8 cellular contexts compared by ENCODE assay signal in genomic region chr9:137027369-137028012, GRCh38. TPM values are rescaled to one million over a fixed set of nuclear protein-coding genes. Genes with fewer than 3 reads are reported as not detected.
DNase-seq lines count a peak whose midpoint lies in the region; ATAC-seq lines count a peak whose summit lies in the region.

No MANE protein-coding gene starts in this region.

- intact Hi-C loops in activated CD4-positive, alpha-beta T cell treated with anti-CD3 and anti-CD28 coated beads for 36 hours (cut with DNase I, micrococcal nuclease): loop anchor here (1.0 to 5.0 kb wide), 8 partner anchors 19 to 195 kb away; partner anchors contain the start of genes FBXW5 (in 1 of the 2), MAN1B1 (in 1 of the 2), NPDC1 (in 1 of the 2) and PHPT1 (in 1 of the 2)

- no peak overlapping the region for H3K27ac Mint-ChIP-seq in activated CD4-positive, alpha-beta T cell treated with anti-CD3 and anti-CD28 coated beads for 36 hours
- no peak overlapping the region for H3K27ac Mint-ChIP-seq in activated T-helper 17 cell treated with anti-CD3 and anti-CD28 coated beads, Interleukin-2, amount 50 U/mL, for 72 hours
- H3K27ac Mint-ChIP-seq in stimulated activated naive CD8-positive, alpha-beta T cell treated with anti-CD3 and anti-CD28 coated beads, Interleukin-15, amount 100 ng/mL, for 72 hours: no peak overlapping the region

- CTCF ChIA-PET in activated CD4-positive, alpha-beta T cell treated with anti-CD3 and anti-CD28 coated beads for 36 hours (lab: Charles Lee): interaction anchor here (0.9 to 2.4 kb wide), 5 partner anchors 8 to 234 kb away, joined by 3 to 10 read pairs (median 4); partner anchors contain the start of gene NPDC1

- H3K4me1 Mint-ChIP-seq in activated CD4-positive, alpha-beta T cell treated with anti-CD3 and anti-CD28 coated beads for 36 hours: peaks cover 37% of the 10 kb centered on the region
- H3K4me1 Mint-ChIP-seq in activated T-helper 17 cell treated with anti-CD3 and anti-CD28 coated beads, Interleukin-2, amount 50 U/mL, for 72 hours: peaks cover 5% of the 10 kb centered on the region
- peaks cover 72% of the 10 kb centered on the region for H3K4me1 Mint-ChIP-seq in stimulated activated naive CD8-positive, alpha-beta T cell treated with anti-CD3 and anti-CD28 coated beads, Interleukin-15, amount 100 ng/mL, for 72 hours

- H3K4me3 ChIP-seq in iPS-18c (ENCODE audit: insufficient read depth, low read depth, low read length): peak overlapping the region; percentile 50

- H3K9me3 ChIP-seq in iPS-18c (ENCODE audit: control insufficient read depth, insufficient read depth, low read length): no peaks in the 10 kb centered on the region

- no peak for ATAC-seq in activated CD4-positive, alpha-beta T cell treated with anti-CD3 and anti-CD28 coated beads for 36 hours
- no peak for ATAC-seq in activated T-helper 17 cell treated with anti-CD3 and anti-CD28 coated beads, Interleukin-2, amount 50 U/mL, for 72 hours (replicated peaks)
- no peak for ATAC-seq in stimulated activated naive CD8-positive, alpha-beta T cell treated with anti-CD3 and anti-CD28 coated beads, Interleukin-15, amount 100 ng/mL, for 72 hours
- ATAC-seq in GM21619 (IDR thresholded peaks at IDR 0.05; ENCODE audit: unreplicated experiment) (no peak), HG02870 (IDR thresholded peaks at IDR 0.05; ENCODE audit: unreplicated experiment) (no peak)

- POLR2A ChIA-PET in activated CD4-positive, alpha-beta T cell treated with anti-CD3 and anti-CD28 coated beads for 36 hours (lab: Charles Lee): interaction anchor here (1.0 kb wide), 1 partner anchor 160 kb away, joined by 3 read pairs; no protein-coding TSS in a partner anchor

- no peak for DNase-seq in activated CD4-positive, alpha-beta T cell treated with anti-CD3 and anti-CD28 coated beads for 36 hours
- no peak for DNase-seq in activated CD4-positive, alpha-beta T cell treated with anti-CD3 and anti-CD28 coated beads for 48 hours
- DNase-seq in stimulated activated naive CD8-positive, alpha-beta T cell treated with anti-CD3 and anti-CD28 coated beads, Interleukin-15, amount 100 ng/mL, for 72 hours: no peak
- DNase-seq in NCI-H1694 (lab: John Stamatoyannopoulos, UW): no peak

- H3K4me3 Mint-ChIP-seq in activated CD4-positive, alpha-beta T cell treated with anti-CD3 and anti-CD28 coated beads for 36 hours: peak overlapping the region; percentile 68
- H3K4me3 Mint-ChIP-seq in activated T-helper 17 cell treated with anti-CD3 and anti-CD28 coated beads, Interleukin-2, amount 50 U/mL, for 72 hours: peak overlapping the region; percentile 75
- H3K4me3 Mint-ChIP-seq in stimulated activated naive CD8-positive, alpha-beta T cell treated with anti-CD3 and anti-CD28 coated beads, Interleukin-15, amount 100 ng/mL, for 72 hours: peak overlapping the region; percentile 81 to 86

- H3K27me3 Mint-ChIP-seq in activated CD4-positive, alpha-beta T cell treated with anti-CD3 and anti-CD28 coated beads for 36 hours: no peaks in the 10 kb centered on the region
- H3K27me3 Mint-ChIP-seq in activated T-helper 17 cell treated with anti-CD3 and anti-CD28 coated beads, Interleukin-2, amount 50 U/mL, for 72 hours: no peaks in the 10 kb centered on the region
- no peaks in the 10 kb centered on the region for H3K27me3 Mint-ChIP-seq in stimulated activated naive CD8-positive, alpha-beta T cell treated with anti-CD3 and anti-CD28 coated beads, Interleukin-15, amount 100 ng/mL, for 72 hours

- no peaks in the 10 kb centered on the region for H3K36me3 Mint-ChIP-seq in activated CD4-positive, alpha-beta T cell treated with anti-CD3 and anti-CD28 coated beads for 36 hours (ENCODE audit: low read depth)
- peaks cover 8% of the 10 kb centered on the region for H3K36me3 Mint-ChIP-seq in activated T-helper 17 cell treated with anti-CD3 and anti-CD28 coated beads, Interleukin-2, amount 50 U/mL, for 72 hours (ENCODE audit: low read depth)

- no peaks in the 10 kb centered on the region for H3K9me3 Mint-ChIP-seq in activated CD4-positive, alpha-beta T cell treated with anti-CD3 and anti-CD28 coated beads for 36 hours (ENCODE audit: low read depth)
- H3K9me3 Mint-ChIP-seq in activated T-helper 17 cell treated with anti-CD3 and anti-CD28 coated beads, Interleukin-2, amount 50 U/mL, for 72 hours: no peaks in the 10 kb centered on the region
- no peaks in the 10 kb centered on the region for H3K9me3 Mint-ChIP-seq in stimulated activated naive CD8-positive, alpha-beta T cell treated with anti-CD3 and anti-CD28 coated beads, Interleukin-15, amount 100 ng/mL, for 72 hours

RNA-seq across cellular contexts. Expression of gene ABCA2, which starts 0.5 kb away (rescaled TPM):
- total RNA-seq in activated CD4-positive, alpha-beta T cell treated with anti-CD3 and anti-CD28 coated beads for 36 hours: 10 to 100 TPM; 20.4 to 23.7 TPM
- total RNA-seq in activated T-helper 17 cell treated with anti-CD3 and anti-CD28 coated beads, Interleukin-2, amount 50 U/mL, for 72 hours: 10 to 100 TPM; 43.0 to 63.9 TPM

RNA-seq across cellular contexts. Expression of gene FUT7, which starts 4.4 kb away (rescaled TPM):
- 1 to 10 TPM; 1.3 to 1.6 TPM for total RNA-seq in activated CD4-positive, alpha-beta T cell treated with anti-CD3 and anti-CD28 coated beads for 36 hours
- 10 to 100 TPM; 12.1 to 27.9 TPM for total RNA-seq in activated T-helper 17 cell treated with anti-CD3 and anti-CD28 coated beads, Interleukin-2, amount 50 U/mL, for 72 hours

RNA-seq across cellular contexts. Expression of gene NPDC1, which starts 18.5 kb away (rescaled TPM):
- 10 to 100 TPM; 21.0 to 23.1 TPM for total RNA-seq in activated CD4-positive, alpha-beta T cell treated with anti-CD3 and anti-CD28 coated beads for 36 hours
- 10 to 100 TPM; 66.3 to 96.1 TPM for total RNA-seq in activated T-helper 17 cell treated with anti-CD3 and anti-CD28 coated beads, Interleukin-2, amount 50 U/mL, for 72 hours

RNA-seq across cellular contexts. Expression of gene ENTPD2, which starts 26.4 kb away (rescaled TPM):
- under 1 TPM in 1 of 2 experiments, not detected in 1; 0.19 TPM for total RNA-seq in activated CD4-positive, alpha-beta T cell treated with anti-CD3 and anti-CD28 coated beads for 36 hours
- total RNA-seq in activated T-helper 17 cell treated with anti-CD3 and anti-CD28 coated beads, Interleukin-2, amount 50 U/mL, for 72 hours: under 1 TPM; 0.39 to 0.69 TPM

RNA-seq across cellular contexts. Expression of gene CLIC3, which starts 31.1 kb away (rescaled TPM):
- not detected for total RNA-seq in activated CD4-positive, alpha-beta T cell treated with anti-CD3 and anti-CD28 coated beads for 36 hours
- under 1 TPM in 1 of 2 donors, not detected in 1; 0.26 TPM for total RNA-seq in activated T-helper 17 cell treated with anti-CD3 and anti-CD28 coated beads, Interleukin-2, amount 50 U/mL, for 72 hours

Comparison
In these comparisons a context has a peak if more than half of its experiments do, and no peak if none do; other contexts are left out.
1. RNA of gene FUT7, which starts 4.4 kb away (total RNA-seq): 12.1 to 27.9 TPM in activated T-helper 17 cell treated with anti-CD3 and anti-CD28 coated beads, Interleukin-2, amount 50 U/mL, for 72 hours; 1.3 to 1.6 TPM in activated CD4-positive, alpha-beta T cell treated with anti-CD3 and anti-CD28 coated beads for 36 hours; every median in the first group is over 4 times any median in the second.
2. Peak in every context shown above with its lines, with median percentiles within 50 percentile points of each other: H3K4me3 Mint-ChIP-seq.